22 cellular contexts compared by ENCODE assay signal in the genomic region with DNA sequence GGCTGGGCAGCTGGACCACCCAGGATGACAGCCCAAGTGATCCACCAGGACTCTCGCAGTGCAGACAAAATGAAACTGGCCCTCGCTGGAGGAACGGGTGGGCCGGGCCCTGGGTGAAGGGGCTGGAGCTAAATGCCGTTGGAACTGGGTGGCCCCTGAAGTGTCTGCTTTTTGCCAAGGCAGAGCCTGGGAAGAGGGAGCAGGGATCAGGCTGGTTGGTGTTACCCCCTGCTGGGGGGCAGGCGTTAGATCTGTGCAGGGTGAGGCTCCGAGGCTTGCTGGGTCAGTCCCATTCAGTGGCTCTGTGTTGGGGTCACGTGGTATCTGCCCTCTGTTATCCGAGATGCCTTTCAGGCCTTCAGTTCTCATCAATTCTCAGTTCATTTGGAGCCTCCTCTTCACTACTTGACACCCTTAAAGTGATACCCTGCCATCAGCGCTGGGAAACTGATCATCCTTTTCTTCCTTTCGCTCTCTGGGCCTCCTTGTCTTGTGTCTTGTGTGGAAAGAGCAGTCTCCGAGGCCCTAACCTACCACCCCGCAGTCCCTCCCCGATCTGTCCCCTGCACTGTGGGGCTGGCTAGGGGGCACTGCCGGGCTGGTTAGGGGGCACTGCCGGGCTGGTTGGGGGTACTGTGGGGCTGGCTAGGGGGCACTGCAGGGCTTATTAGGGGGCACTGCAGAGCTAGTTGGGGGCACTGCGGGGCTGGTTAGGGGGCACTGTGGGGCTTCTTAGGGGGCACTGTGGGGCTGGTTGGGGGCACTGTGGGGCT. TPM values are rescaled to one million over a fixed set of nuclear protein-coding genes. Genes with fewer than 3 reads are reported as not detected.
DNase-seq lines count a peak whose midpoint lies in the region; ATAC-seq, FAIRE-seq and TF ChIP-seq lines count a peak whose summit lies in the region.
"Had no signal": no experiment of that assay in that cellular context is flagged by ENCODE, and none has a peak within 500 bp of the region (broad histone marks: within the 10 kb centered on the region; RNA-seq: fewer than 3 reads in every experiment).

No MANE protein-coding gene starts in this region.

- TF ChIP-seq POLR2A in H54 (IDR thresholded peaks at IDR 0.05; ENCODE audit: low read depth, low read length), result no peak

- peaks cover 21% of the 10 kb centered on the region for H3K4me1 Mint-ChIP-seq in neural progenitor cell
- H3K4me1 Mint-ChIP-seq: activated CD4-positive, alpha-beta T cell treated with anti-CD3 and anti-CD28 coated beads for 36 hours; memory B cell had no signal

- H3K79me2 ChIP-seq in fibroblast of lung (ENCODE audit: control insufficient read depth, insufficient read depth, low read length) (peaks cover 62% of the 10 kb centered on the region), neural progenitor cell (ENCODE audit: low read depth) (no peaks in the 10 kb centered on the region)

- H3K27ac ChIP-seq in fibroblast of lung (ENCODE audit: insufficient read depth, low read length) (no peak overlapping the region), neural progenitor cell (no peak overlapping the region), tibial artery (peak overlapping the region; percentile 24 to 34)
- H3K27ac ChIP-seq: 22Rv1, cardiac muscle cell had no signal

- DNase-seq in activated naive CD4-positive, alpha-beta T cell treated with anti-CD3 and anti-CD28 coated beads, Interleukin-2, amount 50 U/mL, for 16 hours, result peak; percentile 4
- no peak for DNase-seq in activated naive CD4-positive, alpha-beta T cell treated with anti-CD3 and anti-CD28 coated beads, Interleukin-2, amount 50 U/mL, for 72 hours (ENCODE audit: low spot score in 2 of 2)
- DNase-seq in fibroblast of lung (ENCODE audit: low read depth in 2 of 2) (no peak), neural progenitor cell (ENCODE audit: low spot score) (peak; percentile 63), tibial artery (peak in 1 of 2 donors; percentile 64), HEK293T (ENCODE audit: extremely low spot score) (no peak), H54 (ENCODE audit: insufficient read length, low spot score) (no peak)
- no peak for DNase-seq in stimulated activated CD4-positive, alpha-beta T cell treated with anti-CD3 and anti-CD28 coated beads, Interleukin-12 subunit alpha, Interleukin-12 subunit beta, amount 100 ng/mL, for 4 hours
- DNase-seq: activated CD4-positive, alpha-beta T cell treated with anti-CD3 and anti-CD28 coated beads for 36 hours; activated CD8-positive, alpha-beta memory T cell treated with anti-CD3 and anti-CD28 coated beads for 24 hours; activated naive CD4-positive, alpha-beta T cell; activated T-cell treated with anti-CD3 and anti-CD28 coated beads, Interleukin-2, amount 50 U/mL, for 48 hours; NCI-H526 treated with DMSO at 0.1 percent for 48 hours had no signal

- intact Hi-C loops in tibial artery (cut with DNase I; ENCODE audit: low total_unique reads), result no loop called here

- peaks cover 9% of the 10 kb centered on the region for H4K20me1 ChIP-seq in fibroblast of lung (ENCODE audit: control insufficient read depth, extremely low read depth, insufficient read depth, low read length)
- peaks cover 7% of the 10 kb centered on the region for H4K20me1 ChIP-seq in neural progenitor cell (ENCODE audit: low read depth)

- CTCF ChIA-PET in HEK293T (lab: Yijun Ruan, JAX), result no interaction called here

- H3K27me3 ChIP-seq in fibroblast of lung (ENCODE audit: control insufficient read depth, insufficient read depth, low read length), result no peaks in the 10 kb centered on the region
- no peaks in the 10 kb centered on the region for H3K27me3 ChIP-seq in neural progenitor cell
- no peaks in the 10 kb centered on the region for H3K27me3 ChIP-seq in tibial artery
- H3K27me3 ChIP-seq: cardiac muscle cell had no signal

- ATAC-seq in activated naive CD4-positive, alpha-beta T cell treated with anti-CD3 and anti-CD28 coated beads, Interleukin-2, amount 50 U/mL, for 72 hours, result no peak
- ATAC-seq: activated CD4-positive, alpha-beta T cell treated with anti-CD3 and anti-CD28 coated beads for 36 hours; Panc1 had no signal

- H3K4me3 ChIP-seq in fibroblast of lung (replicated peaks in 1 of 4; ENCODE audit: control extremely low read depth in 1 of 4, insufficient read depth in 1 of 4, low read depth in 3 of 4, low read length in 4 of 4) (no peak overlapping the region), neural progenitor cell (no peak overlapping the region), tibial artery (peak overlapping the region in 1 of 2 donors; percentile 14)
- H3K4me3 ChIP-seq: cardiac muscle cell had no signal

- H3K4me2 ChIP-seq in fibroblast of lung (ENCODE audit: extremely low read depth, insufficient read depth, low read length), result peak overlapping the region; percentile 52
- H3K4me2 ChIP-seq in neural progenitor cell, result peak overlapping the region; percentile 15

- H3K9me3 Mint-ChIP-seq in activated naive CD4-positive, alpha-beta T cell treated with anti-CD3 and anti-CD28 coated beads, Interleukin-2, amount 50 U/mL, for 72 hours, result peaks cover 7 to 11% of the 10 kb centered on the region in 2 donors
- H3K9me3 Mint-ChIP-seq in neural progenitor cell, result peaks cover 6% of the 10 kb centered on the region

- no peaks in the 10 kb centered on the region for H3F3A ChIP-seq in neural progenitor cell (ENCODE audit: low read depth)

- no peaks in the 10 kb centered on the region for H3K36me3 Mint-ChIP-seq in activated naive CD4-positive, alpha-beta T cell treated with anti-CD3 and anti-CD28 coated beads, Interleukin-2, amount 50 U/mL, for 72 hours
- H3K36me3 Mint-ChIP-seq in neural progenitor cell, result no peaks in the 10 kb centered on the region
- H3K36me3 Mint-ChIP-seq: memory B cell had no signal

- no peak for TF ChIP-seq CTCF in fibroblast of lung (conservative IDR thresholded peaks at IDR 0.05 in 1 of 2, IDR thresholded peaks at IDR 0.05 in 1 of 2; ENCODE audit: low read depth in 1 of 2, low read length in 2 of 2)
- TF ChIP-seq CTCF in neural progenitor cell (IDR thresholded peaks at IDR 0.05), result no peak
- no peak for TF ChIP-seq CTCF in tibial artery (IDR thresholded peaks at IDR 0.05)

- H2AFZ ChIP-seq in fibroblast of lung (ENCODE audit: low read length), result no peak overlapping the region
- H2AFZ ChIP-seq in neural progenitor cell (replicated peaks), result no peak overlapping the region

- H3K4me1 ChIP-seq in fibroblast of lung (ENCODE audit: control insufficient read depth, extremely low read depth, insufficient read depth, low read length), result peaks cover 14% of the 10 kb centered on the region
- H3K4me1 ChIP-seq in neural progenitor cell, result peaks cover 8% of the 10 kb centered on the region
- H3K4me1 ChIP-seq in tibial artery, result peaks cover 0 to 62% (median 41%) of the 10 kb centered on the region in 4 donors

- no peak overlapping the region for H3K27ac Mint-ChIP-seq in activated naive CD4-positive, alpha-beta T cell treated with anti-CD3 and anti-CD28 coated beads, Interleukin-2, amount 50 U/mL, for 72 hours
- no peak overlapping the region for H3K27ac Mint-ChIP-seq in neural progenitor cell
- H3K27ac Mint-ChIP-seq: activated CD4-positive, alpha-beta T cell treated with anti-CD3 and anti-CD28 coated beads for 36 hours; dendritic cell treated with granulocyte-macrophage colony-stimulating factor and Interleukin-4, amounts not matched to agents 40 ng/mL and 50 ng/mL, for 4 days; memory B cell; type B pancreatic cell had no signal

- H3K4me3 Mint-ChIP-seq in neural progenitor cell, result no peak overlapping the region
- H3K4me3 Mint-ChIP-seq: activated CD4-positive, alpha-beta T cell treated with anti-CD3 and anti-CD28 coated beads for 36 hours; dendritic cell treated with granulocyte-macrophage colony-stimulating factor and Interleukin-4, amounts not matched to agents 40 ng/mL and 50 ng/mL, for 4 days; memory B cell; type B pancreatic cell had no signal

- H3K36me3 ChIP-seq in fibroblast of lung (ENCODE audit: control insufficient read depth, insufficient read depth, low read length) (peaks cover 4% of the 10 kb centered on the region), neural progenitor cell (no peaks in the 10 kb centered on the region), tibial artery (no peaks in the 10 kb centered on the region)
- H3K36me3 ChIP-seq: cardiac muscle cell had no signal

- H3K27me3 Mint-ChIP-seq in neural progenitor cell (ENCODE audit: insufficient read depth, low read depth), result peaks cover 6% of the 10 kb centered on the region
- H3K27me3 Mint-ChIP-seq: activated CD4-positive, alpha-beta T cell treated with anti-CD3 and anti-CD28 coated beads for 36 hours had no signal

- POLR2A ChIA-PET in HEK293T (lab: Yijun Ruan, JAX), result no interaction called here

- FAIRE-seq in H54 (lab: Jason Lieb, UNC), result no peak
- FAIRE-seq: D721Med, endometrium had no signal

- no peak overlapping the region for H3K9ac ChIP-seq in fibroblast of lung (ENCODE audit: insufficient read depth, low read length)
- no peak overlapping the region for H3K9ac ChIP-seq in neural progenitor cell

- H3K9me3 ChIP-seq in fibroblast of lung (ENCODE audit: control insufficient read depth, insufficient read depth, low read depth, low read length) (no peaks in the 10 kb centered on the region), neural progenitor cell (ENCODE audit: low read depth) (no peaks in the 10 kb centered on the region), tibial artery (no peaks in the 10 kb centered on the region)

TF ChIP-seq in HEK293T, 16 proteins besides CTCF, POLR2A, EP300 and RAD21 (continues in another document):
- TF ChIP-seq SP1 (IDR thresholded peaks at IDR 0.05) (no peak), FOXA1 (IDR thresholded peaks at IDR 0.05) (no peak), CTBP1 (IDR thresholded peaks at IDR 0.05; ENCODE audit: borderline replicate concordance) (no peak), ELF4 (IDR thresholded peaks at IDR 0.05) (no peak), BHLHE40 (IDR thresholded peaks at IDR 0.05; ENCODE audit: borderline replicate concordance) (no peak), TARDBP (IDR thresholded peaks at IDR 0.05) (no peak), L3MBTL2 (conservative IDR thresholded peaks at IDR 0.05) (no peak), FOXK2 (IDR thresholded peaks at IDR 0.05) (no peak)
- TF ChIP-seq, protein P1, sequence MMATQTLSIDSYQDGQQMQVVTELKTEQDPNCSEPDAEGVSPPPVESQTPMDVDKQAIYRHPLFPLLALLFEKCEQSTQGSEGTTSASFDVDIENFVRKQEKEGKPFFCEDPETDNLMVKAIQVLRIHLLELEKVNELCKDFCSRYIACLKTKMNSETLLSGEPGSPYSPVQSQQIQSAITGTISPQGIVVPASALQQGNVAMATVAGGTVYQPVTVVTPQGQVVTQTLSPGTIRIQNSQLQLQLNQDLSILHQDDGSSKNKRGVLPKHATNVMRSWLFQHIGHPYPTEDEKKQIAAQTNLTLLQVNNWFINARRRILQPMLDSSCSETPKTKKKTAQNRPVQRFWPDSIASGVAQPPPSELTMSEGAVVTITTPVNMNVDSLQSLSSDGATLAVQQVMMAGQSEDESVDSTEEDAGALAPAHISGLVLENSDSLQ (IDR thresholded peaks at IDR 0.05), result no peak

RNA-seq across cellular contexts. Expression of gene COL5A1, which starts 37.3 kb away (rescaled TPM):
- total RNA-seq in activated naive CD4-positive, alpha-beta T cell treated with anti-CD3 and anti-CD28 coated beads, Interleukin-2, amount 50 U/mL, for 72 hours, result under 1 TPM; 0.04 to 0.18 TPM
- 63.7 and 72.8 TPM in 2 replicates for total RNA-seq in fibroblast of lung
- polyA plus RNA-seq in fibroblast of lung, result 83.9 and 109 TPM in 2 replicates
- 164 and 250 TPM in 2 replicates for polyA plus RNA-seq in fibroblast of lung (2012)
- polyA minus RNA-seq in fibroblast of lung (ENCODE audit: low replicate concordance), result 171 and 250 TPM in 2 replicates
- 6.1 and 14.2 TPM in 2 replicates for total RNA-seq in neural progenitor cell (ENCODE audit: low replicate concordance)
- total RNA-seq: SK-MEL-5 had no signal

Comparison
In these comparisons a context has a peak if more than half of its experiments do, and no peak if none do; other contexts are left out.
1. DNase-seq: peak in activated naive CD4-positive, alpha-beta T cell treated with anti-CD3 and anti-CD28 coated beads, Interleukin-2, amount 50 U/mL, for 16 hours (single experiment) and neural progenitor cell (single experiment); none in activated naive CD4-positive, alpha-beta T cell treated with anti-CD3 and anti-CD28 coated beads, Interleukin-2, amount 50 U/mL, for 72 hours (0 of 2), fibroblast of lung (0 of 2), stimulated activated CD4-positive, alpha-beta T cell treated with anti-CD3 and anti-CD28 coated beads, Interleukin-12 subunit alpha, Interleukin-12 subunit beta, amount 100 ng/mL, for 4 hours (single experiment), HEK293T (single experiment) and H54 (single experiment).
2. H3K27ac ChIP-seq: peak in tibial artery (2 of 2); none in fibroblast of lung (single experiment) and neural progenitor cell (single experiment).